Comparison of ENCODE assay signal across 8 cellular contexts in genomic region chr4:75672461-75673026, GRCh38. TPM values are rescaled to one million over a fixed set of nuclear protein-coding genes. Genes with fewer than 3 reads are reported as not detected.
DNase-seq lines count a peak whose midpoint lies in the region; ATAC-seq, FAIRE-seq and TF ChIP-seq lines count a peak whose summit lies in the region.

No MANE protein-coding gene starts in this region.

- H3K4me3 ChIP-seq in bronchial epithelial cell (ENCODE audit: low read depth, low read length) (peak overlapping the region; percentile 100), kidney (ENCODE audit: low read length in 2 of 2) (peak overlapping the region; percentile 84 to 94)

- no peaks in the 10 kb centered on the region for H3K9me3 ChIP-seq in kidney (ENCODE audit: control insufficient read depth in 1 of 2, low read length in 2 of 2)

- H3K27me3 Mint-ChIP-seq in WTC11 (ENCODE audit: low read depth) = no peaks in the 10 kb centered on the region

- intact Hi-C loops in kidney (cut with DNase I) = no loop called here

- peak; percentile 4 for DNase-seq in DMS153 treated with DMSO at 0.1 percent for 48 hours (lab: John Stamatoyannopoulos, UW; ENCODE audit: unreplicated experiment)
- no peak for DNase-seq in DMS153 (lab: John Stamatoyannopoulos, UW)
- DNase-seq in NCI-H1092 (lab: John Stamatoyannopoulos, UW) = peak; percentile 8
- DNase-seq in WTC11 (ENCODE audit: low spot score) = peak; percentile 60
- peak; percentile 29 for DNase-seq in bronchial epithelial cell (ENCODE audit: low read depth)
- DNase-seq in kidney = peak; percentile 91
- DNase-seq in stimulated activated CD4-positive, alpha-beta T cell treated with anti-CD3 and anti-CD28 coated beads, Interleukin-15, amount 100 ng/mL, for 24 hours = peak; percentile 88

- peak overlapping the region; percentile 95 to 97 for H3K9ac ChIP-seq in kidney (ENCODE audit: low read length in 2 of 2)

- peak overlapping the region; percentile 100 for H3K27ac Mint-ChIP-seq in WTC11

- no peaks in the 10 kb centered on the region for H3K36me3 ChIP-seq in bronchial epithelial cell (ENCODE audit: control insufficient read depth, insufficient read depth, low read length)
- H3K36me3 ChIP-seq in kidney (ENCODE audit: control insufficient read depth in 1 of 2, insufficient read depth in 2 of 2, low read length in 2 of 2) = no peaks in the 10 kb centered on the region

- FAIRE-seq in bronchial epithelial cell (lab: Jason Lieb, UNC) (no peak), kidney (lab: Jason Lieb, UNC) (no peak)

- TF ChIP-seq CTCF in WTC11 (IDR thresholded peaks at IDR 0.05) (no peak), bronchial epithelial cell (IDR thresholded peaks at IDR 0.05; ENCODE audit: insufficient read depth, low read length, severe bottlenecking) (no peak), kidney (IDR thresholded peaks at IDR 0.05; ENCODE audit: borderline replicate concordance, extremely low read depth, insufficient read depth) (no peak)

- POLR2A ChIA-PET in WTC11 (lab: Charles Lee) = interaction anchor here (1.1 to 3.4 kb wide), 2 partner anchors 52 to 54 kb away, joined by 3 to 28 read pairs; partner anchors contain the start of gene USO1

- no peaks in the 10 kb centered on the region for H3K9me3 Mint-ChIP-seq in WTC11

- peaks cover 10 to 18% of the 10 kb centered on the region in 2 donors for H3K4me1 ChIP-seq in kidney (ENCODE audit: control insufficient read depth in 1 of 2, insufficient read depth in 1 of 2, low read depth in 1 of 2, low read length in 2 of 2)

- CTCF ChIA-PET in WTC11 (lab: Charles Lee) = interaction anchor here (0.6 to 1.4 kb wide), 3 partner anchors 19 to 175 kb away, joined by 3 to 5 read pairs (median 3); no protein-coding TSS in a partner anchor

- H3K4me1 Mint-ChIP-seq in WTC11 = peaks cover 66% of the 10 kb centered on the region

- peak overlapping the region; percentile 96 for H3K4me3 Mint-ChIP-seq in WTC11

- no peaks in the 10 kb centered on the region for H3K36me3 Mint-ChIP-seq in WTC11

- H3K27me3 ChIP-seq in bronchial epithelial cell (ENCODE audit: control insufficient read depth, insufficient read depth, low read length) = no peaks in the 10 kb centered on the region

- peak overlapping the region; percentile 95 to 100 for H3K27ac ChIP-seq in kidney (ENCODE audit: low read depth in 2 of 2, low read length in 2 of 2)

- ATAC-seq in HG02588 (IDR thresholded peaks at IDR 0.05; ENCODE audit: unreplicated experiment) (peak; percentile 24), WTC11 (no peak)

TF ChIP-seq in WTC11, 78 proteins besides CTCF, POLR2A, EP300 and RAD21:
- TF ChIP-seq NR3C1 (CRISPR knock-in tag; conservative IDR thresholded peaks at IDR 0.05; ENCODE audit: low read depth) (0 out of 2 replicates have a peak, but pooled peaks have one; percentile 65), ZNF532 (CRISPR knock-in tag; IDR thresholded peaks at IDR 0.05; ENCODE audit: borderline replicate concordance) (no peak), HMGXB4 (CRISPR knock-in tag; IDR thresholded peaks at IDR 0.05) (peak; percentile 43; the same call in 1 of the 2 replicates), AFF4 (CRISPR knock-in tag; IDR thresholded peaks at IDR 0.05; ENCODE audit: borderline replicate concordance) (0 out of 2 replicates have a peak, but pooled peaks have one; percentile 36)

RNA-seq across cellular contexts. Expression of gene G3BP2, which starts 0.7 kb away (rescaled TPM):
- total RNA-seq in WTC11 (2021) (279 to 294 TPM (median 284 TPM) in 3 replicates), bronchial epithelial cell (190 and 204 TPM in 2 replicates), kidney (111 TPM)
- 31.4 TPM for polyA plus RNA-seq in kidney (ENCODE audit: insufficient read depth, low read depth, low replicate concordance)

RNA-seq across cellular contexts. Expression of gene CDKL2, which starts 42.2 kb away (rescaled TPM):
- total RNA-seq in WTC11 (2021) = 1.4 to 1.7 TPM (median 1.7 TPM) in 3 replicates
- 0.90 and 1.3 TPM in 2 replicates for total RNA-seq in bronchial epithelial cell
- 15.9 TPM for total RNA-seq in kidney
- polyA plus RNA-seq in kidney (ENCODE audit: insufficient read depth, low read depth, low replicate concordance) = 3.2 TPM

RNA-seq across cellular contexts. Expression of gene USO1, which starts 51.8 kb away (rescaled TPM):
- total RNA-seq in WTC11 (2021) = 134 to 162 TPM (median 141 TPM) in 3 replicates
- 74.6 and 89.5 TPM in 2 replicates for total RNA-seq in bronchial epithelial cell
- 49.6 TPM for total RNA-seq in kidney
- 23.2 TPM for polyA plus RNA-seq in kidney (ENCODE audit: insufficient read depth, low read depth, low replicate concordance)
